Comparison of ENCODE assay signal across 17 cellular contexts in genomic region chr6:157595768-157596167, GRCh38.
"Had no signal": no experiment of that assay in that cellular context is flagged by ENCODE, and none has a peak within 500 bp of the region (broad histone marks: within the 10 kb centered on the region; RNA-seq: fewer than 3 reads in every experiment).

No MANE protein-coding gene starts in this region.

- FAIRE-seq: endothelial cell of umbilical vein, islet of Langerhans, small intestine had no signal

- H3K9me3 Mint-ChIP-seq: activated naive CD4-positive, alpha-beta T cell treated with anti-CD3 and anti-CD28 coated beads, Interleukin-2, amount 50 U/mL, for 24 hours; type B pancreatic cell had no signal

- H3K4me1 ChIP-seq: gastrocnemius medialis had no signal

- DNase-seq: activated CD4-positive, alpha-beta memory T cell treated with anti-CD3 and anti-CD28 coated beads for 36 hours; activated CD4-positive, CD25-positive, alpha-beta regulatory T cell treated with anti-CD3 and anti-CD28 coated beads, Interleukin-2, amount 50 U/mL, for 72 hours; activated effector memory CD4-positive, alpha-beta T cell treated with Interleukin-2 at 50 U/mL for 16 hours; amygdala; gastrocnemius medialis; heart right ventricle; left lung; mesendoderm; ovary; SIG-M5; small intestine; stimulated activated naive CD4-positive, alpha-beta T cell; T-helper 2 cell had no signal

- ATAC-seq: gastrocnemius medialis, left lung had no signal

- H3K4me3 ChIP-seq: gastrocnemius medialis, heart right ventricle, left lung, ovary had no signal

- H3K27ac ChIP-seq: gastrocnemius medialis, heart right ventricle, left lung, ovary had no signal

- H3K27me3 ChIP-seq: gastrocnemius medialis, heart right ventricle, left lung, ovary had no signal

- H3K4me3 Mint-ChIP-seq: activated CD4-positive, alpha-beta memory T cell treated with anti-CD3 and anti-CD28 coated beads for 36 hours; activated naive CD4-positive, alpha-beta T cell treated with anti-CD3 and anti-CD28 coated beads, Interleukin-2, amount 50 U/mL, for 24 hours; type B pancreatic cell had no signal

- H3K36me3 ChIP-seq: gastrocnemius medialis, left lung, ovary had no signal

- H3K9me3 ChIP-seq: gastrocnemius medialis, ovary had no signal

- H3K36me3 Mint-ChIP-seq: activated CD4-positive, alpha-beta memory T cell treated with anti-CD3 and anti-CD28 coated beads for 36 hours; activated naive CD4-positive, alpha-beta T cell treated with anti-CD3 and anti-CD28 coated beads, Interleukin-2, amount 50 U/mL, for 24 hours had no signal

- H3K27ac Mint-ChIP-seq: activated CD4-positive, alpha-beta memory T cell treated with anti-CD3 and anti-CD28 coated beads for 36 hours; activated naive CD4-positive, alpha-beta T cell treated with anti-CD3 and anti-CD28 coated beads, Interleukin-2, amount 50 U/mL, for 24 hours; type B pancreatic cell had no signal

- H3K27me3 Mint-ChIP-seq: activated CD4-positive, alpha-beta memory T cell treated with anti-CD3 and anti-CD28 coated beads for 36 hours; activated naive CD4-positive, alpha-beta T cell treated with anti-CD3 and anti-CD28 coated beads, Interleukin-2, amount 50 U/mL, for 24 hours; type B pancreatic cell had no signal

- H3K4me1 Mint-ChIP-seq: activated naive CD4-positive, alpha-beta T cell treated with anti-CD3 and anti-CD28 coated beads, Interleukin-2, amount 50 U/mL, for 24 hours had no signal
